In the genomic region with DNA sequence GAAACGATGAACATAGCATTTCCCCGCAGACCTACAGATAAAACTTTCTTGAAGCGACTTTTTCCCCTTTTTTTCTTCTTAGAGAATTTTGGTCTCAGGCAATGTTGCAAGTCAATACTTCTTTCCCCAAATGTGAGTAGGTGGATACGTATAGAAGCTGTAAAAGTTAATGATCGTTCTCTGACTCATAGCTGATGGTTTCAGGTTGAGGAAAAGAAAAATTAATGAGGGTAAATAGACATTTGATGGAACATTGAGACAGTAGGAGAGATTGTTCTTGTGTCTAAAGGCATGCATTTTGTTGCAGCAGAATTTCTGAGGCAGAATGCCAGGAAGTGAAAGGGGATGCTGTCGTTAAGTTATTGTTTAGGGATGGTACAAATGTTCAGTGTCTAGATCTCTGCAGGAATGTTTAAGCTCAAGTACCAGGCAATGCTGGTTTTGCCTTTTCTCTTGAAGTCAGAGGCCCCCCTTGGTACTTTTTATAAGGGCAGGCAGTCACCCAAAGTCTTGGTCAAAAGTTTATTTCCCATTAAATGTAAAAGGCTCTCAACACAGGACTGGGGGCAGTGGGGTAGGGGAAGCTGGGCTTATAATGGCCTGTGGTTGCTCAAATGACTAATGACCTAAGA, we compare ENCODE assay signal across 13 cellular contexts. TPM values are rescaled to one million over a fixed set of nuclear protein-coding genes. Genes with fewer than 3 reads are reported as not detected.
A peak's percentile ranks its signal among the peaks of the same experiment; 100 is the strongest.
DNase-seq lines count a peak whose midpoint lies in the region; ATAC-seq and TF ChIP-seq lines count a peak whose summit lies in the region.
"Had no signal": no experiment of that assay in that cellular context is flagged by ENCODE, and none has a peak within 500 bp of the region (broad histone marks: within the 10 kb centered on the region; RNA-seq: fewer than 3 reads in every experiment).

No MANE protein-coding gene starts in this region.

- peak overlapping the region; percentile 86 for H3K27ac Mint-ChIP-seq in Calu3 (ENCODE audit: unreplicated experiment)
- H3K27ac Mint-ChIP-seq in endothelial cell (ENCODE audit: unreplicated experiment) = peak overlapping the region; percentile 76
- peak overlapping the region; percentile 69 to 100 (median 97) for H3K27ac Mint-ChIP-seq in nephron
- H3K27ac Mint-ChIP-seq: activated naive CD4-positive, alpha-beta T cell treated with anti-CD3 and anti-CD28 coated beads, Interleukin-2, amount 50 U/mL, for 72 hours; IgD-negative memory B cell had no signal

- peaks cover 69% of the 10 kb centered on the region for H3K36me3 Mint-ChIP-seq in Calu3 (ENCODE audit: insufficient read depth, unreplicated experiment)
- H3K36me3 Mint-ChIP-seq in endothelial cell (ENCODE audit: low read depth, unreplicated experiment) = peaks cover 14% of the 10 kb centered on the region
- H3K36me3 Mint-ChIP-seq in nephron (ENCODE audit: low read depth) = peaks cover 30% of the 10 kb centered on the region
- H3K36me3 Mint-ChIP-seq: IgD-negative memory B cell had no signal

- H3K27ac ChIP-seq in PC-9 = no peak overlapping the region

- H3K4me3 Mint-ChIP-seq in Calu3 (ENCODE audit: low read depth, unreplicated experiment) = peak overlapping the region; percentile 80
- H3K4me3 Mint-ChIP-seq in endothelial cell (ENCODE audit: unreplicated experiment) = peak overlapping the region; percentile 0
- H3K4me3 Mint-ChIP-seq in nephron = peak overlapping the region; percentile 3 to 36 (median 13)

- H3K27me3 Mint-ChIP-seq in Calu3 (ENCODE audit: unreplicated experiment) (no peaks in the 10 kb centered on the region), endothelial cell (ENCODE audit: unreplicated experiment) (peaks cover 2% of the 10 kb centered on the region), nephron (ENCODE audit: low read depth) (no peaks in the 10 kb centered on the region)

- CTCF ChIA-PET in Calu3 (lab: Charles Lee) (interaction anchor here (0.6 to 1.1 kb wide), 7 partner anchors 9 to 426 kb away, joined by 3 to 5 read pairs (median 3); partner anchors contain the start of gene TCF7L2), PC-9 (lab: Charles Lee) (no interaction called here)

- H3K4me1 Mint-ChIP-seq in Calu3 (ENCODE audit: low read depth, unreplicated experiment) = peaks cover 71% of the 10 kb centered on the region
- H3K4me1 Mint-ChIP-seq in endothelial cell (ENCODE audit: unreplicated experiment) = peaks cover 80% of the 10 kb centered on the region
- H3K4me1 Mint-ChIP-seq in nephron = peaks cover 89% of the 10 kb centered on the region

- no peak for TF ChIP-seq CTCF in Calu3 (IDR thresholded peaks at IDR 0.05; ENCODE audit: unreplicated experiment)
- no peak for TF ChIP-seq CTCF in endothelial cell (IDR thresholded peaks at IDR 0.05; ENCODE audit: unreplicated experiment)
- TF ChIP-seq CTCF in nephron (IDR thresholded peaks at IDR 0.05; ENCODE audit: unreplicated experiment in 3 of 3) = no peak
- no peak for TF ChIP-seq CTCF in PC-9 (conservative IDR thresholded peaks at IDR 0.05)
- no peak for TF ChIP-seq CTCF in lower leg skin (IDR thresholded peaks at IDR 0.05)

- POLR2A ChIA-PET in PC-9 (lab: Charles Lee; ENCODE audit: unreplicated experiment) = interaction anchor here (0.8 kb wide), 1 partner anchor 55 kb away, joined by 11 read pairs; no protein-coding TSS in a partner anchor

- WGBS in lower leg skin, 2 donors = 58% methylated on average over 6 of the region's 6 CpGs

- BruUV-seq in Calu3 (replicated peaks; lab: Mats Ljungman, UMichigan) = no TSS peak
- BruUV-seq in PC-9 (replicated peaks; lab: Mats Ljungman, UMichigan) = no TSS peak

- H3K9me2 ChIP-seq in PC-9 (ENCODE audit: insufficient read depth) = no peaks in the 10 kb centered on the region

- H3K9me3 ChIP-seq in PC-9 (ENCODE audit: insufficient read depth, low read depth) = no peaks in the 10 kb centered on the region

- no peaks in the 10 kb centered on the region for H3K27me3 ChIP-seq in PC-9 (ENCODE audit: insufficient read depth, low read depth)

- H3K4me1 ChIP-seq in PC-9 (replicated peaks; ENCODE audit: insufficient read depth) = peaks cover 31% of the 10 kb centered on the region

- TF ChIP-seq POLR2A in lower leg skin (IDR thresholded peaks at IDR 0.05) = no peak

- no peak for DNase-seq in Calu3
- DNase-seq in NOMO-1 treated with dmso at 0.1 percent for 144 hours (lab: John Stamatoyannopoulos, UW; ENCODE audit: unreplicated experiment) = peak; percentile 18
- no peak for DNase-seq in endothelial cell (ENCODE audit: low spot score)
- no peak for DNase-seq in PC-9
- DNase-seq in medulla oblongata (ENCODE audit: extremely low spot score) = no peak
- DNase-seq in lower leg skin (ENCODE audit: low spot score in 2 of 2) = no peak
- DNase-seq: COR-L47, NCI-H2107, SHP77 had no signal

- no peak overlapping the region for H2AFZ ChIP-seq in PC-9

- H3K9me3 Mint-ChIP-seq in Calu3 (ENCODE audit: low read depth, unreplicated experiment) = no peaks in the 10 kb centered on the region
- H3K9me3 Mint-ChIP-seq in endothelial cell (ENCODE audit: unreplicated experiment) = no peaks in the 10 kb centered on the region
- H3K9me3 Mint-ChIP-seq in nephron = no peaks in the 10 kb centered on the region
- H3K9me3 Mint-ChIP-seq: activated naive CD4-positive, alpha-beta T cell treated with anti-CD3 and anti-CD28 coated beads, Interleukin-2, amount 50 U/mL, for 72 hours had no signal

- peaks cover 40% of the 10 kb centered on the region for H3K79me2 ChIP-seq in PC-9 (ENCODE audit: low read depth)

- H3K36me3 ChIP-seq in PC-9 (ENCODE audit: low read depth) = no peaks in the 10 kb centered on the region

- no peak for ATAC-seq in HG03520 (IDR thresholded peaks at IDR 0.05; ENCODE audit: unreplicated experiment)
- ATAC-seq: activated naive CD4-positive, alpha-beta T cell treated with anti-CD3 and anti-CD28 coated beads, Interleukin-2, amount 50 U/mL, for 72 hours had no signal

- no peaks in the 10 kb centered on the region for H4K20me1 ChIP-seq in PC-9 (ENCODE audit: insufficient read depth)

- H3K4me2 ChIP-seq in PC-9 = no peak overlapping the region

- intact Hi-C loops in Calu3 (cut with micrococcal nuclease; ENCODE audit: unreplicated experiment) (loop anchor here (2.0 to 10.0 kb wide), 6 partner anchors 113 to 425 kb away; no protein-coding TSS in a partner anchor), PC-9 (cut with micrococcal nuclease; ENCODE audit: unreplicated experiment) (loop anchor here (10.0 kb wide), 2 partner anchors 215 to 395 kb away; no protein-coding TSS in a partner anchor), lower leg skin (cut with DNase I; ENCODE audit: low total_unique reads) (loop anchor here (10.0 kb wide), 1 partner anchor 145 kb away; no protein-coding TSS in a partner anchor)

- H3K4me3 ChIP-seq in PC-9 (no peak overlapping the region), lower leg skin (ENCODE audit: low read depth, poor library complexity, severe bottlenecking) (no peak overlapping the region)

- no peaks in the 10 kb centered on the region for H3F3A ChIP-seq in PC-9 (ENCODE audit: insufficient read depth, low read depth)

RNA-seq across cellular contexts. Expression of gene TCF7L2, which starts 9.3 kb away (rescaled TPM):
- total RNA-seq in Calu3 (2022) (36.6 and 43.0 TPM in 2 replicates), endothelial cell (ENCODE audit: unreplicated experiment) (49.3 TPM), PC-9 (2021) (9.9 and 14.8 TPM in 2 replicates), lower leg skin (10 to 100 TPM in 3 of 4 donors, 1 to 10 TPM in 1; 5.6 to 23.1 (median 16.2) TPM)

Comparison
In these comparisons a context has a peak if more than half of its experiments do, and no peak if none do; other contexts are left out.
1. H3K4me3 Mint-ChIP-seq: peak in every context shown above with its lines; median percentile 80 in Calu3; 13 in nephron; 0 in endothelial cell.